Comparison of ENCODE assay signal across 8 cellular contexts in the genomic region with DNA sequence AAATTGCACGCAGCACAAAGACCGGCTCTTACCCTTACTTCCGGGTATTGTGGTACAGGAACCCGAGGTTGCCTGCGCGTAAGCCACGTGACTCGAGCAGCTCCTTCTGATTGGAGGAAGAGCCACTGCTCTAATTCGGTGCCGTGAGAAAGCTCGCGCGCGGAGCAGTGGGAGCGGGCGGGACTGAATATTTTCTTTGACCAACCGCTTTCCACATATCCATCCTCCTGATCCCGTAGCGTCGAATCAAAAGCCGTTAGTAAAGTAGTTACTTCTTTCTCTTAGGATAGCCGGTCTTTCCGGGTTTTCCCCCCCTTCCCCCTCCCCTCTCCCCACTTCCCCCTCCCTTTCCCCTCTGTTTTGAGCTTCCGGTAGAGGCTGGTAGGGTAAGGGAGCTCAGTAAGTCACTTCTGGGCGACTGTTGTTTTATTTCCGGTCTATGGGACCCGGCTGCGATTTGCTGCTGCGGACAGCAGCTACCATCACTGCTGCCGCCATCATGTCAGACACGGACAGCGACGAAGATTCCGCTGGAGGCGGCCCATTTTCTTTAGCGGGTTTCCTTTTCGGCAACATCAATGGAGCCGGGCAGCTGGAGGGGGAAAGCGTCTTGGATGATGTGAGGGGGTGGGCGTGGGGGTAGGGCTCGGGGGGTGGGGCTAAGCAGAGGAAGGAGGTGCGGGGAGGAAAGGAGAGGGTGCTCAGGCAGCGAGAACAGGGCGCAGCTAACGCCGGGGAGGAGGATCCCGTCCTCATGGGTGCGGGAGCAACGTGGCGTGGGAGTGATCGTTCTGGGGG. TPM values are rescaled to one million over a fixed set of nuclear protein-coding genes. Genes with fewer than 3 reads are reported as not detected.
A peak's percentile ranks its signal among the peaks of the same experiment; 100 is the strongest.
DNase-seq lines count a peak whose midpoint lies in the region; ATAC-seq, FAIRE-seq and TF ChIP-seq lines count a peak whose summit lies in the region.

A gene with protein sequence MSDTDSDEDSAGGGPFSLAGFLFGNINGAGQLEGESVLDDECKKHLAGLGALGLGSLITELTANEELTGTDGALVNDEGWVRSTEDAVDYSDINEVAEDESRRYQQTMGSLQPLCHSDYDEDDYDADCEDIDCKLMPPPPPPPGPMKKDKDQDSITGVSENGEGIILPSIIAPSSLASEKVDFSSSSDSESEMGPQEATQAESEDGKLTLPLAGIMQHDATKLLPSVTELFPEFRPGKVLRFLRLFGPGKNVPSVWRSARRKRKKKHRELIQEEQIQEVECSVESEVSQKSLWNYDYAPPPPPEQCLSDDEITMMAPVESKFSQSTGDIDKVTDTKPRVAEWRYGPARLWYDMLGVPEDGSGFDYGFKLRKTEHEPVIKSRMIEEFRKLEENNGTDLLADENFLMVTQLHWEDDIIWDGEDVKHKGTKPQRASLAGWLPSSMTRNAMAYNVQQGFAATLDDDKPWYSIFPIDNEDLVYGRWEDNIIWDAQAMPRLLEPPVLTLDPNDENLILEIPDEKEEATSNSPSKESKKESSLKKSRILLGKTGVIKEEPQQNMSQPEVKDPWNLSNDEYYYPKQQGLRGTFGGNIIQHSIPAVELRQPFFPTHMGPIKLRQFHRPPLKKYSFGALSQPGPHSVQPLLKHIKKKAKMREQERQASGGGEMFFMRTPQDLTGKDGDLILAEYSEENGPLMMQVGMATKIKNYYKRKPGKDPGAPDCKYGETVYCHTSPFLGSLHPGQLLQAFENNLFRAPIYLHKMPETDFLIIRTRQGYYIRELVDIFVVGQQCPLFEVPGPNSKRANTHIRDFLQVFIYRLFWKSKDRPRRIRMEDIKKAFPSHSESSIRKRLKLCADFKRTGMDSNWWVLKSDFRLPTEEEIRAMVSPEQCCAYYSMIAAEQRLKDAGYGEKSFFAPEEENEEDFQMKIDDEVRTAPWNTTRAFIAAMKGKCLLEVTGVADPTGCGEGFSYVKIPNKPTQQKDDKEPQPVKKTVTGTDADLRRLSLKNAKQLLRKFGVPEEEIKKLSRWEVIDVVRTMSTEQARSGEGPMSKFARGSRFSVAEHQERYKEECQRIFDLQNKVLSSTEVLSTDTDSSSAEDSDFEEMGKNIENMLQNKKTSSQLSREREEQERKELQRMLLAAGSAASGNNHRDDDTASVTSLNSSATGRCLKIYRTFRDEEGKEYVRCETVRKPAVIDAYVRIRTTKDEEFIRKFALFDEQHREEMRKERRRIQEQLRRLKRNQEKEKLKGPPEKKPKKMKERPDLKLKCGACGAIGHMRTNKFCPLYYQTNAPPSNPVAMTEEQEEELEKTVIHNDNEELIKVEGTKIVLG (N-terminal part only) (plus strand): TSS at position 482 of the 798 bp plus-strand sequence. CDS start 18 bp downstream, at position 500.

- CTCF ChIA-PET in T-cell (lab: Charles Lee), result interaction anchor here (0.6 to 1.0 kb wide), 9 partner anchors 19 to 1232 kb away, joined by 3 to 11 read pairs (median 4); a partner anchor contains a TSS

- H3K4me1 ChIP-seq in cardiac muscle cell (ENCODE audit: low read depth) (no peaks in the 10 kb centered on the region), parathyroid adenoma (peaks cover 5% of the 10 kb centered on the region), tibial nerve (peaks cover 0 to 21% (median 0%) of the 10 kb centered on the region in 4 donors)

- WGBS in adipose tissue, 3 donors, result 0 to 31% (median 1%) methylated on average over 41 to 51 of the region's 51 CpGs
- WGBS in tibial nerve, 2 donors, result 1 to 39% methylated on average over 23 to 51 of the region's 51 CpGs

- FAIRE-seq in GM12891 (lab: Jason Lieb, UNC), result peak; percentile 96

- POLR2A ChIA-PET in T-cell (lab: Charles Lee), result interaction anchor here (0.5 to 1.9 kb wide), 25 partner anchors 9 to 826 kb away, joined by 3 to 26 read pairs (median 4); a partner anchor contains a TSS

- no peaks in the 10 kb centered on the region for H3K27me3 ChIP-seq in cardiac muscle cell
- no peaks in the 10 kb centered on the region for H3K27me3 ChIP-seq in parathyroid adenoma (ENCODE audit: control insufficient read depth, insufficient read depth, low read length)
- H3K27me3 ChIP-seq in tibial nerve, result no peaks in the 10 kb centered on the region

- DNase-seq in GM12891 (ENCODE audit: insufficient read length, low spot score), result peak; percentile 51
- DNase-seq in NCI-H1436 treated with DMSO at 0.1 percent for 48 hours (lab: John Stamatoyannopoulos, UW), result peak; percentile 99
- DNase-seq in T-cell, result peak; percentile 65 to 96 (median 92)
- DNase-seq in cardiac muscle cell (ENCODE audit: low read depth in 1 of 2, low spot score in 1 of 2), result peak; percentile 93 to 98
- peak; percentile 86 to 89 for DNase-seq in tibial nerve (ENCODE audit: low spot score in 2 of 2)

- peak within 1 kb of the TSS; percentile 83 to 99 (median 95) for H3K4me3 Mint-ChIP-seq in T-cell

- peak within 1 kb of the TSS; percentile 89 for H2AFZ ChIP-seq in parathyroid adenoma

- TF ChIP-seq EP300 in tibial nerve (IDR thresholded peaks at IDR 0.05), result peak in 1 of 2 donors; percentile 80

- H3K9me3 ChIP-seq in cardiac muscle cell (ENCODE audit: low read depth) (no peaks in the 10 kb centered on the region), parathyroid adenoma (ENCODE audit: control insufficient read depth, low read length) (no peaks in the 10 kb centered on the region), tibial nerve (no peaks in the 10 kb centered on the region)

- peaks cover 10% of the 10 kb centered on the region for H3K36me3 Mint-ChIP-seq in T-cell

- no peak for TF ChIP-seq POLR2A in GM12891 (IDR thresholded peaks at IDR 0.05; ENCODE audit: low read depth, low read length)
- peak in 1 of 2 donors; percentile 51 for TF ChIP-seq POLR2A in tibial nerve (IDR thresholded peaks at IDR 0.05)

- peak within 1 kb of the TSS; percentile 97 to 100 for H3K27ac Mint-ChIP-seq in T-cell

- H3K27me3 Mint-ChIP-seq in T-cell, result no peaks in the 10 kb centered on the region

- peak within 1 kb of the TSS; percentile 78 for H3K4me2 ChIP-seq in parathyroid adenoma (ENCODE audit: low read length)

- ATAC-seq in HG02840 (IDR thresholded peaks at IDR 0.05; ENCODE audit: low FRiP score, unreplicated experiment), result peak; percentile 95
- ATAC-seq in T-cell (replicated peaks in 1 of 4), result peak; percentile 89 to 90 (median 89)

- H3K79me2 ChIP-seq in parathyroid adenoma, result peaks cover 18% of the 10 kb centered on the region

- peaks cover 21 to 33% (median 29%) of the 10 kb centered on the region in 3 donors for H3K4me1 Mint-ChIP-seq in T-cell

- H3K9me3 Mint-ChIP-seq in T-cell, result no peaks in the 10 kb centered on the region

- no peak within 1 kb of the TSS for H3K9ac ChIP-seq in parathyroid adenoma

- H3K36me3 ChIP-seq in cardiac muscle cell, result no peaks in the 10 kb centered on the region
- no peaks in the 10 kb centered on the region for H3K36me3 ChIP-seq in parathyroid adenoma (ENCODE audit: control insufficient read depth, insufficient read depth, low read length)
- H3K36me3 ChIP-seq in tibial nerve, result peaks cover 0 to 6% (median 0%) of the 10 kb centered on the region in 3 donors

- peak within 1 kb of the TSS; percentile 60 for H3K4me3 ChIP-seq in cardiac muscle cell
- H3K4me3 ChIP-seq in parathyroid adenoma (ENCODE audit: low read depth, low read length), result peak within 1 kb of the TSS; percentile 84
- peak within 1 kb of the TSS; percentile 53 to 80 (median 62) for H3K4me3 ChIP-seq in tibial nerve

- peak within 1 kb of the TSS; percentile 80 for H3K27ac ChIP-seq in adipose tissue (ENCODE audit: low read depth, low read length)
- peak within 1 kb of the TSS; percentile 90 for H3K27ac ChIP-seq in cardiac muscle cell
- peak within 1 kb of the TSS; percentile 95 for H3K27ac ChIP-seq in parathyroid adenoma
- peak within 1 kb of the TSS; percentile 72 to 92 (median 83) for H3K27ac ChIP-seq in tibial nerve

- TF ChIP-seq CTCF in cardiac muscle cell (IDR thresholded peaks at IDR 0.05; ENCODE audit: low read depth, low read length), result no peak
- TF ChIP-seq CTCF in parathyroid adenoma (IDR thresholded peaks at IDR 0.05), result no peak
- TF ChIP-seq CTCF in tibial nerve (IDR thresholded peaks at IDR 0.05), result peak in 1 of 5 experiments; percentile 10

TF ChIP-seq in GM12891, 5 proteins besides CTCF, POLR2A, EP300 and RAD21:
- peak; percentile 96; the same call in 1 of the 2 replicates for TF ChIP-seq TAF1 (IDR thresholded peaks at IDR 0.05; ENCODE audit: low read depth, low read length)
- no peak for TF ChIP-seq SPI1 (IDR thresholded peaks at IDR 0.05; ENCODE audit: low read depth, low read length)
- TF ChIP-seq POU2F2 (IDR thresholded peaks at IDR 0.05; ENCODE audit: low read depth, low read length), result no peak; the same call in 1 of the 2 replicates
- TF ChIP-seq PAX5 (IDR thresholded peaks at IDR 0.05; ENCODE audit: insufficient read depth, low read length, severe bottlenecking), result no peak
- TF ChIP-seq POLR2AphosphoS5 (IDR thresholded peaks at IDR 0.05; ENCODE audit: low read depth, low read length), result peak; percentile 64
TF ChIP-seq in GM12891: peak in this region for 2.

RNA-seq across cellular contexts. Expression of the gene that starts here (rescaled TPM):
- polyA plus RNA-seq in GM12891 (2012; ENCODE audit: low read depth, missing spikeins), result 11.4 TPM
- 10 to 100 TPM; 61.4 to 70.0 (median 63.3) TPM for total RNA-seq in T-cell
- 10 to 100 TPM; 10.4 to 20.8 (median 15.9) TPM for polyA plus RNA-seq in adipose tissue
- total RNA-seq in cardiac muscle cell, result 16.1 and 43.1 TPM in 2 replicates
- 3.8 and 7.8 TPM in 2 replicates for polyA plus RNA-seq in cardiac muscle cell
- 10 to 100 TPM; 49.6 to 75.6 (median 69.9) TPM for total RNA-seq in tibial nerve

Comparison
In these comparisons a context has a peak if more than half of its experiments do, and no peak if none do; other contexts are left out.
1. Peak in every context shown above with its lines: DNase-seq, ATAC-seq, H3K4me3 ChIP-seq and H3K27ac ChIP-seq.